1 cellular context compared by ENCODE assay signal in the genomic region with DNA sequence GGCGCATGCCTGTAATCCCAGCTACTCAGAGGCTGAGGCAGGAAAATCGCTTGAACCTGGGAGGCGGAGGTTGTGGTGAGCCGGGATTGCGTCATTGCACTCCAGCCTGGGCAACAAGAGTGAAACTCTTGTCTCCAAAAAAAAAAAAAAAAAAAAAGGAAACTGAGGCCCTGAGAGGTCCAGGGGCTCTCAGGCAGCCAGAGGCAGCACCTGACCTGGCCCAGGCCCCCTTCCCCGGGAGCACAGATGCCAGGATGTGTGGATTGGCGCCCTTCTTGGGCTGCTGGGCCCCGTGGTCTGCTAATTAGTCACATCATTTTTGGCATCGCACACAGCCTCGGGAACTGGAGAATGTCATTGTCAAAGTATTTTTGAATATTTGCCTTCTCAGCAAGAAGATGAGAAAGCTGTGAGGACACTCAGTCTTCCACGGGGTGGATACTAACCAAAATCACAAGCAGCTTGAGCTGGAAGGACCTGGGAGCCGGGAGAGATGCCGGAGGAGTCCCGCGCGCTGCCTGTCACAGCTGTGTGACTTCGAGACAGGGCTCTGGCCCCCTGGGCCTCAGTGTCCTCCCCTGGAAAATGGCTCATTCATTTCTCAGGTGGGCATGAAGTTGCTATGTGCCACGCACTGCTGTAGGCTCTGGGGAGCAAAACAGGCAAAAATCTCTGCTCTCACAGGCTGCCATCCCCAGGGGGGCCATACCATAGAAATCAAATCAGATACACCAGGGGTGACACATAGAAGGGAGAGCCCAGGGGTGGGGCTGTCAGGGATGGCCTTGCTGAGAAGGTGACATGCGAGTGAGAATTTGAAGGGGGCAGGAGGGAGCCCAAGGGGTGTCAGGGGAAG.
TF ChIP-seq lines count a peak whose summit lies in the region.

No MANE protein-coding gene starts in this region.

TF ChIP-seq in GM23338, 12 proteins besides CTCF, POLR2A, EP300 and RAD21 (continued from another document):
- TF ChIP-seq, protein P1, sequence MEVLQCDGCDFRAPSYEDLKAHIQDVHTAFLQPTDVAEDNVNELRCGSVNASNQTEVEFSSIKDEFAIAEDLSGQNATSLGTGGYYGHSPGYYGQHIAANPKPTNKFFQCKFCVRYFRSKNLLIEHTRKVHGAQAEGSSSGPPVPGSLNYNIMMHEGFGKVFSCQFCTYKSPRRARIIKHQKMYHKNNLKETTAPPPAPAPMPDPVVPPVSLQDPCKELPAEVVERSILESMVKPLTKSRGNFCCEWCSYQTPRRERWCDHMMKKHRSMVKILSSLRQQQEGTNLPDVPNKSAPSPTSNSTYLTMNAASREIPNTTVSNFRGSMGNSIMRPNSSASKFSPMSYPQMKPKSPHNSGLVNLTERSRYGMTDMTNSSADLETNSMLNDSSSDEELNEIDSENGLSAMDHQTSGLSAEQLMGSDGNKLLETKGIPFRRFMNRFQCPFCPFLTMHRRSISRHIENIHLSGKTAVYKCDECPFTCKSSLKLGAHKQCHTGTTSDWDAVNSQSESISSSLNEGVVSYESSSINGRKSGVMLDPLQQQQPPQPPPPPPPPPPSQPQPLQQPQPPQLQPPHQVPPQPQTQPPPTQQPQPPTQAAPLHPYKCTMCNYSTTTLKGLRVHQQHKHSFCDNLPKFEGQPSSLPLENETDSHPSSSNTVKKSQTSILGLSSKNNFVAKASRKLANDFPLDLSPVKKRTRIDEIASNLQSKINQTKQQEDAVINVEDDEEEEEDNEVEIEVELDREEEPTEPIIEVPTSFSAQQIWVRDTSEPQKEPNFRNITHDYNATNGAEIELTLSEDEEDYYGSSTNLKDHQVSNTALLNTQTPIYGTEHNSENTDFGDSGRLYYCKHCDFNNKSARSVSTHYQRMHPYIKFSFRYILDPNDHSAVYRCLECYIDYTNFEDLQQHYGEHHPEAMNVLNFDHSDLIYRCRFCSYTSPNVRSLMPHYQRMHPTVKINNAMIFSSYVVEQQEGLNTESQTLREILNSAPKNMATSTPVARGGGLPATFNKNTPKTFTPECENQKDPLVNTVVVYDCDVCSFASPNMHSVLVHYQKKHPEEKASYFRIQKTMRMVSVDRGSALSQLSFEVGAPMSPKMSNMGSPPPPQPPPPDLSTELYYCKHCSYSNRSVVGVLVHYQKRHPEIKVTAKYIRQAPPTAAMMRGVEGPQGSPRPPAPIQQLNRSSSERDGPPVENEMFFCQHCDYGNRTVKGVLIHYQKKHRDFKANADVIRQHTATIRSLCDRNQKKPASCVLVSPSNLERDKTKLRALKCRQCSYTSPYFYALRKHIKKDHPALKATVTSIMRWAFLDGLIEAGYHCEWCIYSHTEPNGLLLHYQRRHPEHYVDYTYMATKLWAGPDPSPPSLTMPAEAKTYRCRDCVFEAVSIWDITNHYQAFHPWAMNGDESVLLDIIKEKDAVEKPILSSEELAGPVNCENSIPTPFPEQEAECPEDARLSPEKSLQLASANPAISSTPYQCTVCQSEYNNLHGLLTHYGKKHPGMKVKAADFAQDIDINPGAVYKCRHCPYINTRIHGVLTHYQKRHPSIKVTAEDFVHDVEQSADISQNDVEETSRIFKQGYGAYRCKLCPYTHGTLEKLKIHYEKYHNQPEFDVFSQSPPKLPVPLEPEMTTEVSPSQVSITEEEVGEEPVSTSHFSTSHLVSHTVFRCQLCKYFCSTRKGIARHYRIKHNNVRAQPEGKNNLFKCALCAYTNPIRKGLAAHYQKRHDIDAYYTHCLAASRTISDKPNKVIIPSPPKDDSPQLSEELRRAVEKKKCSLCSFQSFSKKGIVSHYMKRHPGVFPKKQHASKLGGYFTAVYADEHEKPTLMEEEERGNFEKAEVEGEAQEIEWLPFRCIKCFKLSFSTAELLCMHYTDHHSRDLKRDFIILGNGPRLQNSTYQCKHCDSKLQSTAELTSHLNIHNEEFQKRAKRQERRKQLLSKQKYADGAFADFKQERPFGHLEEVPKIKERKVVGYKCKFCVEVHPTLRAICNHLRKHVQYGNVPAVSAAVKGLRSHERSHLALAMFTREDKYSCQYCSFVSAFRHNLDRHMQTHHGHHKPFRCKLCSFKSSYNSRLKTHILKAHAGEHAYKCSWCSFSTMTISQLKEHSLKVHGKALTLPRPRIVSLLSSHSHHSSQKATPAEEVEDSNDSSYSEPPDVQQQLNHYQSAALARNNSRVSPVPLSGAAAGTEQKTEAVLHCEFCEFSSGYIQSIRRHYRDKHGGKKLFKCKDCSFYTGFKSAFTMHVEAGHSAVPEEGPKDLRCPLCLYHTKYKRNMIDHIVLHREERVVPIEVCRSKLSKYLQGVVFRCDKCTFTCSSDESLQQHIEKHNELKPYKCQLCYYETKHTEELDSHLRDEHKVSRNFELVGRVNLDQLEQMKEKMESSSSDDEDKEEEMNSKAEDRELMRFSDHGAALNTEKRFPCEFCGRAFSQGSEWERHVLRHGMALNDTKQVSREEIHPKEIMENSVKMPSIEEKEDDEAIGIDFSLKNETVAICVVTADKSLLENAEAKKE (CRISPR knock-in tag; IDR thresholded peaks at IDR 0.05): no peak
- TF ChIP-seq POLR2AphosphoS5 (IDR thresholded peaks at IDR 0.05; ENCODE audit: low read depth) (no peak), EZH2 (IDR thresholded peaks at IDR 0.05; ENCODE audit: low read depth, unreplicated experiment) (no peak), EZH2phosphoT487 (IDR thresholded peaks at IDR 0.05; ENCODE audit: unreplicated experiment) (no peak), ETS1 (IDR thresholded peaks at IDR 0.05) (no peak), REST (IDR thresholded peaks at IDR 0.05; ENCODE audit: unreplicated experiment) (no peak), STAT1 (IDR thresholded peaks at IDR 0.05; ENCODE audit: unreplicated experiment) (no peak)
